9 cellular contexts compared by ENCODE assay signal in the genomic region with DNA sequence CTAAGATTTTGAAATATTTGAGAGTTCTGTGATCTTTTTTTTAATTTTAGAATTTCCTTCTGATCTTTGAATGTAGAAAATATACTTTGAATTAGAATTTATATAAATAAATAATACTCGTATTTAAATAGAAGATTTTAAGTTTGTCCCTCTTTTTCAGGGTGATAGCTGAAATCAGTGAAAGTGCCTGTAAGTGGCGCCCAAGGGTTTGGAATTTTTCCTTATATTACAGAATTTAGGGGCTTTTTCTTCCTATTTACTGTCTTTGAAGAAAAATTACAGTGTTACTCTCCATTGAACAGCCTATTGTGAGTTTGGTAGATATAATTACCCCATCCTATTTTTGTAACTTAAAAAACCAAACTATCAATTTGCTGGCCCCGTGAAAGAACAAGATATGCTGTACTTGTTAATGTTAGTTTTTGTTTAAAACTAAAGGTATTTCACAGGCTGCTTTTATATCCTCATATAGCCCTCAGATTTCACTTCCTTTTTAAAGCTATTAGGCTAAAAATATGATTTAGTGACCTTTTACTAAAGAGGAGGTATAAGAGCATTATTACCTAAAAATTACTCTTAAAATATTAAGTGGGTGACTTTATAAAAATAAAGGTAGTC. TPM values are rescaled to one million over a fixed set of nuclear protein-coding genes. Genes with fewer than 3 reads are reported as not detected.
DNase-seq lines count a peak whose midpoint lies in the region; ATAC-seq, FAIRE-seq and TF ChIP-seq lines count a peak whose summit lies in the region.
"Had no signal": no experiment of that assay in that cellular context is flagged by ENCODE, and none has a peak within 500 bp of the region (broad histone marks: within the 10 kb centered on the region; RNA-seq: fewer than 3 reads in every experiment).

No MANE protein-coding gene starts in this region.

- peaks cover 3 to 48% (median 37%) of the 10 kb centered on the region in 5 donors for H3K4me1 ChIP-seq in subcutaneous abdominal adipose tissue (ENCODE audit: control insufficient read depth in 5 of 5, insufficient read depth in 5 of 5, low read length in 5 of 5)

- H3K9ac ChIP-seq in subcutaneous abdominal adipose tissue (ENCODE audit: low read length in 5 of 5) = peak overlapping the region in 4 of 5 donors; percentile 51 to 63 (median 61)

- no peak for TF ChIP-seq POLR2A in H54 (IDR thresholded peaks at IDR 0.05; ENCODE audit: low read depth, low read length)

- FAIRE-seq in H54 (lab: Jason Lieb, UNC) = no peak

- no peak for DNase-seq in activated T-cell treated with anti-CD3 and anti-CD28 coated beads, Interleukin-2, amount 50 U/mL, for 24 hours
- DNase-seq in activated T-cell treated with anti-CD3 and anti-CD28 coated beads for 4 hours (no peak), T-cell (no peak), fibroblast of the aortic adventitia (ENCODE audit: low read depth) (peak; percentile 53), H54 (ENCODE audit: insufficient read length, low spot score) (no peak), DMS 273 (lab: John Stamatoyannopoulos, UW; ENCODE audit: unreplicated experiment) (no peak)
- DNase-seq: NCI-H146 had no signal

- H3K9me3 ChIP-seq in subcutaneous abdominal adipose tissue (ENCODE audit: control insufficient read depth in 5 of 5, low read length in 5 of 5) = no peaks in the 10 kb centered on the region

- ATAC-seq in T-cell (replicated peaks in 1 of 4) (no peak), GM18861 (IDR thresholded peaks at IDR 0.05; ENCODE audit: unreplicated experiment) (no peak)

- H3K4me1 Mint-ChIP-seq in activated T-cell treated with anti-CD3 and anti-CD28 coated beads, Interleukin-2, amount 50 U/mL, for 24 hours (ENCODE audit: low read depth) = peaks cover 64% of the 10 kb centered on the region
- H3K4me1 Mint-ChIP-seq in T-cell = peaks cover 62 to 68% (median 62%) of the 10 kb centered on the region in 3 donors

- H3K9me3 Mint-ChIP-seq in activated T-cell treated with anti-CD3 and anti-CD28 coated beads, Interleukin-2, amount 50 U/mL, for 24 hours = no peaks in the 10 kb centered on the region
- no peaks in the 10 kb centered on the region for H3K9me3 Mint-ChIP-seq in T-cell

- H3K4me3 ChIP-seq in fibroblast of the aortic adventitia (ENCODE audit: low read depth, low read length) (peak overlapping the region; percentile 3), subcutaneous abdominal adipose tissue (ENCODE audit: low read depth in 1 of 5, low read length in 5 of 5) (peak overlapping the region in 3 of 5 donors; percentile 36 to 58 (median 47))

- TF ChIP-seq CTCF in fibroblast of the aortic adventitia (IDR thresholded peaks at IDR 0.05; ENCODE audit: insufficient read depth, low read length) = peak; percentile 44

- H3K36me3 Mint-ChIP-seq in activated T-cell treated with anti-CD3 and anti-CD28 coated beads, Interleukin-2, amount 50 U/mL, for 24 hours (ENCODE audit: low read depth) = peaks cover 18% of the 10 kb centered on the region
- peaks cover 18% of the 10 kb centered on the region for H3K36me3 Mint-ChIP-seq in T-cell

- peak overlapping the region; percentile 91 for H3K27ac Mint-ChIP-seq in activated T-cell treated with anti-CD3 and anti-CD28 coated beads, Interleukin-2, amount 50 U/mL, for 24 hours
- peak overlapping the region; percentile 80 to 85 for H3K27ac Mint-ChIP-seq in T-cell

- peak overlapping the region; percentile 86 for H3K27ac ChIP-seq in subcutaneous abdominal adipose tissue (ENCODE audit: low read depth, low read length)

- POLR2A ChIA-PET in T-cell (lab: Charles Lee) = interaction anchor here in 1 of 2 donors (1.0 kb wide), 1 partner anchor 10 kb away, joined by 3 read pairs; no protein-coding TSS in a partner anchor

- no peaks in the 10 kb centered on the region for H3K27me3 Mint-ChIP-seq in activated T-cell treated with anti-CD3 and anti-CD28 coated beads, Interleukin-2, amount 50 U/mL, for 24 hours
- H3K27me3 Mint-ChIP-seq in T-cell = no peaks in the 10 kb centered on the region

- H3K36me3 ChIP-seq in subcutaneous abdominal adipose tissue (ENCODE audit: control insufficient read depth in 5 of 5, insufficient read depth in 5 of 5, low read length in 5 of 5) = no peaks in the 10 kb centered on the region

- H3K4me3 Mint-ChIP-seq in activated T-cell treated with anti-CD3 and anti-CD28 coated beads, Interleukin-2, amount 50 U/mL, for 24 hours = peak overlapping the region; percentile 74
- H3K4me3 Mint-ChIP-seq in T-cell = peak overlapping the region; percentile 75 to 93 (median 92)

- CTCF ChIA-PET in T-cell (lab: Charles Lee) = interaction anchor here (0.9 to 3.8 kb wide), 3 partner anchors 9 to 19 kb away, joined by 4 to 25 read pairs (median 14); no protein-coding TSS in a partner anchor

- H3K27me3 ChIP-seq in subcutaneous abdominal adipose tissue (ENCODE audit: control insufficient read depth in 5 of 5, insufficient read depth in 4 of 5, low read length in 5 of 5) = no peaks in the 10 kb centered on the region

RNA-seq across cellular contexts. Expression of a gene that starts 3.2 kb away (rescaled TPM):
- 10 to 100 TPM; 53.1 to 96.0 (median 80.6) TPM for total RNA-seq in T-cell
- 5.4 and 5.5 TPM in 2 replicates for total RNA-seq in fibroblast of the aortic adventitia (ENCODE audit: low replicate concordance)
